8 cellular contexts compared by ENCODE assay signal in genomic region chr18:11752116-11752911, GRCh38.
DNase-seq lines count a peak whose midpoint lies in the region; ATAC-seq, FAIRE-seq and TF ChIP-seq lines count a peak whose summit lies in the region.

No MANE protein-coding gene starts in this region.

- H3K27ac ChIP-seq in cardiac muscle cell (no peak overlapping the region), GM12878 (ENCODE audit: control insufficient read depth, insufficient read depth) (no peak overlapping the region), tibial nerve (no peak overlapping the region), uterus (no peak overlapping the region)

- TF ChIP-seq CTCF in cardiac muscle cell (IDR thresholded peaks at IDR 0.05; ENCODE audit: low read depth, low read length) (no peak), GM12878 (IDR thresholded peaks at IDR 0.05 in 2 of 3, conservative IDR thresholded peaks at IDR 0.05 in 1 of 3; ENCODE audit: control insufficient read depth in 2 of 3, extremely low read depth in 1 of 3, insufficient read depth in 1 of 3, low read depth in 3 of 3, low read length in 3 of 3) (no peak), tibial nerve (IDR thresholded peaks at IDR 0.05) (no peak), uterus (IDR thresholded peaks at IDR 0.05) (no peak)

- RAD21 ChIA-PET in GM12878 (lab: Charles Lee; ENCODE audit: unreplicated experiment), result no interaction called here

- in situ Hi-C loops in GM12878 (cut with MboI), result no loop called here

- no peak for TF ChIP-seq RAD21 in GM12878 (IDR thresholded peaks at IDR 0.05; ENCODE audit: insufficient read depth, low read depth, low read length)

- SMC1A ChIA-PET in GM12878 (lab: Charles Lee; ENCODE audit: uncharacterized antibody, unreplicated experiment), result no interaction called here

- no peak for FAIRE-seq in GM12878 (lab: Jason Lieb, UNC)

- ATAC-seq in left ventricle myocardium superior (no peak), GM12878 (peak; percentile 19; the same call in 1 of the 3 replicates), left lobe of liver (peak; percentile 43), HG03571 (IDR thresholded peaks at IDR 0.05; ENCODE audit: unreplicated experiment) (no peak)

- H2AFZ ChIP-seq in GM12878 (ENCODE audit: control insufficient read depth, low read depth, low read length), result no peak overlapping the region

- H3K4me1 ChIP-seq in cardiac muscle cell (ENCODE audit: low read depth), result no peaks in the 10 kb centered on the region
- H3K4me1 ChIP-seq in GM12878 (ENCODE audit: control insufficient read depth, insufficient read depth, low read length), result no peaks in the 10 kb centered on the region
- H3K4me1 ChIP-seq in tibial nerve, result peaks cover 0 to 23% (median 4%) of the 10 kb centered on the region in 4 donors
- peaks cover 0 to 9% of the 10 kb centered on the region in 2 donors for H3K4me1 ChIP-seq in uterus

- peak overlapping the region; percentile 16 for H3K4me3 ChIP-seq in cardiac muscle cell
- H3K4me3 ChIP-seq in GM12878, result no peak overlapping the region
- H3K4me3 ChIP-seq in tibial nerve, result peak overlapping the region; percentile 10 to 46 (median 26)
- peak overlapping the region in 1 of 2 donors; percentile 26 for H3K4me3 ChIP-seq in uterus

- TF ChIP-seq EP300 in GM12878 (IDR thresholded peaks at IDR 0.05; ENCODE audit: borderline replicate concordance in 1 of 2, control insufficient read depth in 1 of 2, low read depth in 2 of 2, low read length in 2 of 2), result no peak
- TF ChIP-seq EP300 in tibial nerve (IDR thresholded peaks at IDR 0.05), result no peak

- peak; percentile 36 to 61 for DNase-seq in cardiac muscle cell (ENCODE audit: low read depth in 1 of 2, low spot score in 1 of 2)
- no peak for DNase-seq in left ventricle myocardium superior
- no peak for DNase-seq in GM12878 (ENCODE audit: low read depth, low spot score)
- DNase-seq in left lobe of liver (ENCODE audit: low spot score), result no peak
- DNase-seq in tibial nerve (ENCODE audit: low spot score in 2 of 2), result no peak
- DNase-seq in NCI-H1092 treated with DMSO at 0.1 percent for 48 hours (lab: John Stamatoyannopoulos, UW), result no peak
- DNase-seq in uterus, result no peak

- POLR2A ChIA-PET in GM12878 (lab: Charles Lee), result no interaction called here

- intact Hi-C loops in left ventricle myocardium superior (cut with micrococcal nuclease), result no loop called here
- intact Hi-C loops in GM12878 (cut with micrococcal nuclease; ENCODE audit: unreplicated experiment), result loop anchor here (10.0 kb wide), 1 partner anchor 62 kb away; no protein-coding TSS in a partner anchor
- intact Hi-C loops in uterus (cut with DNase I; ENCODE audit: low total_unique reads), result no loop called here

- peaks cover 65% of the 10 kb centered on the region for H3K27me3 ChIP-seq in cardiac muscle cell
- peaks cover 2 to 6% of the 10 kb centered on the region in 2 experiments; a peak in 3 of 4 replicates for H3K27me3 ChIP-seq in GM12878 (replicated peaks in 1 of 2; ENCODE audit: control insufficient read depth in 2 of 2, insufficient read depth in 2 of 2, low read length in 1 of 2)
- peaks cover 0 to 20% of the 10 kb centered on the region in 2 donors for H3K27me3 ChIP-seq in tibial nerve
- no peaks in the 10 kb centered on the region for H3K27me3 ChIP-seq in uterus

- H3K36me3 ChIP-seq in cardiac muscle cell (no peaks in the 10 kb centered on the region), GM12878 (ENCODE audit: control insufficient read depth in 2 of 2, insufficient read depth in 2 of 2, low read length in 1 of 2) (no peaks in the 10 kb centered on the region), tibial nerve (no peaks in the 10 kb centered on the region), uterus (no peaks in the 10 kb centered on the region)

- no peaks in the 10 kb centered on the region for H3K9me3 ChIP-seq in cardiac muscle cell (ENCODE audit: low read depth)
- H3K9me3 ChIP-seq in GM12878 (replicated peaks; ENCODE audit: control insufficient read depth, insufficient read depth, low read length), result no peaks in the 10 kb centered on the region; the same call in 2 of the 3 replicates
- no peaks in the 10 kb centered on the region for H3K9me3 ChIP-seq in tibial nerve
- H3K9me3 ChIP-seq in uterus, result no peaks in the 10 kb centered on the region

- TF ChIP-seq POLR2A in GM12878 (IDR thresholded peaks at IDR 0.05; ENCODE audit: low read depth, low read length) (no peak), tibial nerve (IDR thresholded peaks at IDR 0.05) (no peak), uterus (IDR thresholded peaks at IDR 0.05) (no peak)

- no peaks in the 10 kb centered on the region for H3K79me2 ChIP-seq in GM12878 (ENCODE audit: control insufficient read depth, insufficient read depth, low read length)

- CTCF ChIA-PET in GM12878 (lab: Yijun Ruan, JAX), result interaction anchor here (1.2 kb wide), 1 partner anchor 20 kb away, joined by 3 read pairs; no protein-coding TSS in a partner anchor

- H4K20me1 ChIP-seq in GM12878 (ENCODE audit: control insufficient read depth, insufficient read depth), result no peaks in the 10 kb centered on the region

- BruUV-seq in GM12878 (replicated peaks; lab: Mats Ljungman, UMichigan), result no TSS peak

- peak overlapping the region; percentile 22; the same call in 1 of the 2 replicates for H3K4me2 ChIP-seq in GM12878 (ENCODE audit: control insufficient read depth, insufficient read depth)

- no peak overlapping the region for H3K9ac ChIP-seq in GM12878 (ENCODE audit: control insufficient read depth, insufficient read depth, low read length)

- 11% methylated on average over 64 of the region's 64 CpGs for WGBS in GM12878 (ENCODE audit: insufficient coverage, insufficient replicate concordance, low lambda C conversion rate, missing lambda C conversion rate)
- WGBS in tibial nerve, 2 donors, result 1 to 2% methylated on average over 49 to 64 of the region's 64 CpGs

TF ChIP-seq in GM12878, 131 proteins besides CTCF, POLR2A, EP300 and RAD21:
- TF ChIP-seq ASH2L (IDR thresholded peaks at IDR 0.05; ENCODE audit: borderline replicate concordance, low read depth), result no peak
- no peak for TF ChIP-seq ZSCAN29 (IDR thresholded peaks at IDR 0.05)
- no peak for TF ChIP-seq NFYA (IDR thresholded peaks at IDR 0.05; ENCODE audit: borderline replicate concordance, low read depth, low read length)

Comparison
In these comparisons a context has a peak if more than half of its experiments do, and no peak if none do; other contexts are left out.
1. DNase-seq: peak in cardiac muscle cell (2 of 2); none in left ventricle myocardium superior (single experiment), GM12878 (single experiment), left lobe of liver (single experiment), tibial nerve (0 of 2), NCI-H1092 treated with DMSO at 0.1 percent for 48 hours (single experiment) and uterus (0 of 2).
2. ATAC-seq: peak in GM12878 (single experiment) and left lobe of liver (single experiment); none in left ventricle myocardium superior (single experiment) and HG03571 (single experiment).